12 cellular contexts compared by ENCODE assay signal in the genomic region with DNA sequence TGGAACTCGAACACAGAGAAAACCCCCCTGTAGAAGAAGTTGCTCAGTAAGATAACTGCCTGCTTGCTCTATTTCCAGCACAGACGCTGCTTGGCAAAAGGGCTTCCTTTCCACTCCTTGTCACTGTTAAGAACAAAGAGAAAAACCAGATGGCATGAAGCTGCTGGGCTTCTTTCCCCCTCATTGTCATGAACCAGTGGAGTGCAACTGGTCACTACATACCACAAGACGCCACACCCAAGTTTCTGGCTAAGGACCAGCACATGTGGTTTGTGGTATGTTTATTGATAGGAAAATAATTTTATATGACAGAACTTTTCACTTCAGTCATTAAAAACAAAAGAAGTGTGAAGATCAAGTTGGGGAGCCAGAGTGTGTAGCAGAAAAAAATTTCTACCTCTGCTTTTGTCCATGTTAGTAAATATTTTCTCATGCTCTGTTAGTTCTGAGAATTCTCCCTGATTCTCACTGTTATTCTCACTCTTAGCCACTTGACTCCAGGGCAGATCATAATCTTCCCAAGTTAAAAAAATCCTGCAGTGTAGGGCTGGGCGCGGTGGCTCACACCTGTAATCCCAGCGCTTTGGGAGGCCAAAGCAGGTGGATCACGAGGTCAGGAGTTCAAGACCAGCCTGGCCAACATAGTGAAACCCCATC. TPM values are rescaled to one million over a fixed set of nuclear protein-coding genes. Genes with fewer than 3 reads are reported as not detected.
DNase-seq lines count a peak whose midpoint lies in the region; ATAC-seq, FAIRE-seq and TF ChIP-seq lines count a peak whose summit lies in the region.
"Had no signal": no experiment of that assay in that cellular context is flagged by ENCODE, and none has a peak within 500 bp of the region (broad histone marks: within the 10 kb centered on the region; RNA-seq: fewer than 3 reads in every experiment).

No MANE protein-coding gene starts in this region.

- POLR2A ChIA-PET in OCI-LY7 (lab: Charles Lee) = interaction anchor here (0.5 kb wide), 1 partner anchor 9 kb away, joined by 3 read pairs; no protein-coding TSS in a partner anchor

- no peaks in the 10 kb centered on the region for H3K79me2 ChIP-seq in OCI-LY7 (ENCODE audit: insufficient read depth, low read depth, low read length)

- H3K36me3 Mint-ChIP-seq in osteocyte (ENCODE audit: unreplicated experiment) = peaks cover 13% of the 10 kb centered on the region
- peaks cover 25% of the 10 kb centered on the region for H3K36me3 Mint-ChIP-seq in activated T-cell treated with anti-CD3 and anti-CD28 coated beads, Interleukin-2, amount 50 U/mL, for 4 hours (ENCODE audit: insufficient read depth)

- intact Hi-C loops in OCI-LY7 (cut with micrococcal nuclease; ENCODE audit: unreplicated experiment) = no loop called here

- BruUV-seq in OCI-LY7 (replicated peaks; lab: Mats Ljungman, UMichigan) = TSS peak; percentile 41

- H3K4me3 ChIP-seq in OCI-LY7 (ENCODE audit: low read depth, low read length, poor library complexity, severe bottlenecking) = no peak overlapping the region
- H3K4me3 ChIP-seq: prostate gland had no signal

- no peak overlapping the region for H2AFZ ChIP-seq in OCI-LY7 (ENCODE audit: low read length)

- H3K27me3 Mint-ChIP-seq in osteocyte (ENCODE audit: unreplicated experiment) = no peaks in the 10 kb centered on the region
- H3K27me3 Mint-ChIP-seq in activated T-cell treated with anti-CD3 and anti-CD28 coated beads, Interleukin-2, amount 50 U/mL, for 4 hours (ENCODE audit: low read depth) = no peaks in the 10 kb centered on the region

- TF ChIP-seq POLR2A in erythroblast (IDR thresholded peaks at IDR 0.05; ENCODE audit: low read length) (no peak), GM12892 (IDR thresholded peaks at IDR 0.05; ENCODE audit: low read depth, low read length) (no peak)

- no peaks in the 10 kb centered on the region for H4K20me1 ChIP-seq in OCI-LY7 (ENCODE audit: insufficient read depth, low read length)

- no peak for TF ChIP-seq CTCF in OCI-LY7 (conservative IDR thresholded peaks at IDR 0.05; ENCODE audit: low read length)
- no peak for TF ChIP-seq CTCF in osteocyte (IDR thresholded peaks at IDR 0.05)

- no peaks in the 10 kb centered on the region for H3K4me1 ChIP-seq in OCI-LY7 (ENCODE audit: insufficient read depth, low read length, poor library complexity, severe bottlenecking)

- H3K9me3 Mint-ChIP-seq in osteocyte (ENCODE audit: unreplicated experiment) = no peaks in the 10 kb centered on the region
- no peaks in the 10 kb centered on the region for H3K9me3 Mint-ChIP-seq in activated T-cell treated with anti-CD3 and anti-CD28 coated beads, Interleukin-2, amount 50 U/mL, for 4 hours
- H3K9me3 Mint-ChIP-seq: endodermal cell had no signal

- H3K4me1 Mint-ChIP-seq in osteocyte (ENCODE audit: unreplicated experiment) = peaks cover 24% of the 10 kb centered on the region
- H3K4me1 Mint-ChIP-seq in activated T-cell treated with anti-CD3 and anti-CD28 coated beads, Interleukin-2, amount 50 U/mL, for 4 hours (ENCODE audit: low read depth) = peaks cover 12% of the 10 kb centered on the region
- H3K4me1 Mint-ChIP-seq: endodermal cell had no signal

- H3K9me2 ChIP-seq in OCI-LY7 (ENCODE audit: insufficient read depth, low read length) = no peaks in the 10 kb centered on the region

- FAIRE-seq in GM12892 (lab: Jason Lieb, UNC) = no peak

- no peaks in the 10 kb centered on the region for H3K9me3 ChIP-seq in OCI-LY7 (ENCODE audit: low read length)
- H3K9me3 ChIP-seq: prostate gland had no signal

- peak overlapping the region; percentile 94 for H3K27ac Mint-ChIP-seq in osteocyte (ENCODE audit: unreplicated experiment)
- H3K27ac Mint-ChIP-seq: endodermal cell had no signal

- CTCF ChIA-PET in OCI-LY7 (lab: Charles Lee; ENCODE audit: unreplicated experiment) = no interaction called here

- H3K36me3 ChIP-seq in OCI-LY7 (ENCODE audit: insufficient read depth, low read length) = peaks cover 57% of the 10 kb centered on the region
- H3K36me3 ChIP-seq: prostate gland had no signal

- DNase-seq in DMS79 treated with DMSO at 0.1 percent for 48 hours (lab: John Stamatoyannopoulos, UW) = peak; percentile 29
- peak; percentile 26 for DNase-seq in OCI-LY7 (ENCODE audit: low spot score)
- DNase-seq in erythroblast (lab: John Stamatoyannopoulos, UW) = peak; percentile 40 to 72
- DNase-seq in osteocyte (ENCODE audit: extremely low spot score, unreplicated experiment) = no peak
- DNase-seq in activated T-cell treated with anti-CD3 and anti-CD28 coated beads, Interleukin-2, amount 50 U/mL, for 4 hours = no peak
- DNase-seq in GM12892 (ENCODE audit: insufficient read length) = no peak
- DNase-seq in NCI-H1092 (lab: John Stamatoyannopoulos, UW) = no peak
- no peak for DNase-seq in T-helper 9 cell
- DNase-seq: activated CD4-positive, alpha-beta T cell treated with anti-CD3 and anti-CD28 coated beads for 1 hour; endodermal cell; substantia nigra had no signal

- H3K4me3 Mint-ChIP-seq in osteocyte (ENCODE audit: unreplicated experiment) = no peak overlapping the region
- no peak overlapping the region for H3K4me3 Mint-ChIP-seq in activated T-cell treated with anti-CD3 and anti-CD28 coated beads, Interleukin-2, amount 50 U/mL, for 4 hours
- H3K4me3 Mint-ChIP-seq: endodermal cell had no signal

- H3K27ac ChIP-seq in OCI-LY7 (ENCODE audit: low read depth, low read length, poor library complexity, severe bottlenecking) = no peak overlapping the region
- H3K27ac ChIP-seq: prostate gland had no signal

- ATAC-seq in activated T-cell treated with anti-CD3 and anti-CD28 coated beads, Interleukin-2, amount 50 U/mL, for 4 hours = no peak

- no peak overlapping the region for H3K4me2 ChIP-seq in OCI-LY7 (ENCODE audit: low read length)

RNA-seq across cellular contexts. Expression of a gene that starts 37.9 kb away (rescaled TPM):
- total RNA-seq in OCI-LY7 (2014; rRNA removed; shearing (Covaris generic)) = 85.1 and 86.5 TPM in 2 replicates
- 87.4 and 109 TPM in 2 replicates for total RNA-seq in OCI-LY7 (2022)
- 51.3 and 53.2 TPM in 2 replicates for total RNA-seq in osteocyte
- 10 to 100 TPM; 74.0 to 78.2 (median 74.8) TPM for total RNA-seq in activated T-cell treated with anti-CD3 and anti-CD28 coated beads, Interleukin-2, amount 50 U/mL, for 4 hours
- 57.7 TPM for polyA plus RNA-seq in GM12892 (2012; ENCODE audit: missing spikeins)

RNA-seq across cellular contexts. Expression of a gene that starts 42.3 kb away (rescaled TPM):
- total RNA-seq in OCI-LY7 (2014; rRNA removed; shearing (Covaris generic)) = 13.4 and 15.1 TPM in 2 replicates
- 43.5 and 51.4 TPM in 2 replicates for total RNA-seq in OCI-LY7 (2022)
- 42.9 and 54.2 TPM in 2 replicates for total RNA-seq in osteocyte
- 10 to 100 TPM; 52.2 to 57.1 (median 56.6) TPM for total RNA-seq in activated T-cell treated with anti-CD3 and anti-CD28 coated beads, Interleukin-2, amount 50 U/mL, for 4 hours
- 20.5 TPM for polyA plus RNA-seq in GM12892 (2012; ENCODE audit: missing spikeins)

Comparison
In these comparisons a context has a peak if more than half of its experiments do, and no peak if none do; other contexts are left out.
1. DNase-seq: peak in DMS79 treated with DMSO at 0.1 percent for 48 hours (single experiment), OCI-LY7 (single experiment) and erythroblast (2 of 2); none in osteocyte (single experiment), activated T-cell treated with anti-CD3 and anti-CD28 coated beads, Interleukin-2, amount 50 U/mL, for 4 hours (single experiment), GM12892 (single experiment), NCI-H1092 (single experiment) and T-helper 9 cell (single experiment).